17 cellular contexts compared by ENCODE assay signal in the genomic region with DNA sequence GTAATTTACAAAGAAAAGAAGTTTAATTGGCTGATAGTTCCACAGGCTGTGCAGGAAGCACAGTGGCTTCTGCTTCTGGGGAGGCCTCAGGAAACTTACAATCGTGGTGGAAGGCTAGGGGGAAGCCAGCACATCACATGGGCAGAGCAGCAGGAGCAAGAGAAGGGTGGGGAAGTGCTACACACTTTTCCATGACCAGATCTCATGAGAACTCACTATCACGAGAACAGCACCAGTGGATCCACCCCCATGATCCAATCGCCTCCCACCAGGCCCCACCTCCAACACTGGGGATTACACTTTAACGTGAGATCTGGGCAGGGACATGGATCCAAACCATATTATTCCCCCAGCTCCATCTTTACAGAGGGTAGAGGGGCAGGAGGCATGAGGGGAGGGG.
"Had no signal": no experiment of that assay in that cellular context is flagged by ENCODE, and none has a peak within 500 bp of the region (broad histone marks: within the 10 kb centered on the region; RNA-seq: fewer than 3 reads in every experiment).

No MANE protein-coding gene starts in this region.

- ATAC-seq: heart left ventricle; left colon; lower lobe of right lung; stimulated activated naive B cell treated with anti-CD40 and anti-IgM and Interleukin-4, amounts not matched to agents 10 μg/mL and 1 μg/mL and 100 μg/mL, for 72 hours; WTC11 had no signal

- H3K36me3 Mint-ChIP-seq: brain, WTC11 had no signal

- H3K9ac ChIP-seq: parathyroid adenoma had no signal

- H3K4me3 ChIP-seq: heart left ventricle, lower lobe of right lung, right atrium auricular region, tibial artery had no signal

- H3K4me3 Mint-ChIP-seq: activated naive CD8-positive, alpha-beta T cell treated with anti-CD3 and anti-CD28 coated beads, Interleukin-2, amount 10 ng/mL, durations not matched to agents 7 days and 5 days; brain; stimulated activated naive B cell treated with anti-CD40 and anti-IgM and Interleukin-4, amounts not matched to agents 10 μg/mL and 1 μg/mL and 100 μg/mL, for 72 hours; WTC11 had no signal

- H3K27ac Mint-ChIP-seq: activated naive CD8-positive, alpha-beta T cell treated with anti-CD3 and anti-CD28 coated beads, Interleukin-2, amount 10 ng/mL, durations not matched to agents 7 days and 5 days; stimulated activated naive B cell treated with anti-CD40 and anti-IgM and Interleukin-4, amounts not matched to agents 10 μg/mL and 1 μg/mL and 100 μg/mL, for 72 hours had no signal

- H3K27me3 Mint-ChIP-seq: activated naive CD8-positive, alpha-beta T cell treated with anti-CD3 and anti-CD28 coated beads, Interleukin-2, amount 10 ng/mL, durations not matched to agents 7 days and 5 days; stimulated activated naive B cell treated with anti-CD40 and anti-IgM and Interleukin-4, amounts not matched to agents 10 μg/mL and 1 μg/mL and 100 μg/mL, for 72 hours had no signal

- H2AFZ ChIP-seq: parathyroid adenoma had no signal

- H3K36me3 ChIP-seq: heart left ventricle, lower lobe of right lung, right atrium auricular region, tibial artery had no signal

- H3K79me2 ChIP-seq: parathyroid adenoma had no signal

- H3K9me3 Mint-ChIP-seq: activated naive CD8-positive, alpha-beta T cell treated with anti-CD3 and anti-CD28 coated beads, Interleukin-2, amount 10 ng/mL, durations not matched to agents 7 days and 5 days; brain; WTC11 had no signal

- DNase-seq: activated CD4-positive, alpha-beta T cell treated with anti-CD3 and anti-CD28 coated beads for 48 hours; activated gamma-delta T cell treated with Interleukin-2 at 50 U/mL for 16 hours; activated naive CD8-positive, alpha-beta T cell treated with anti-CD3 and anti-CD28 coated beads, Interleukin-2, amount 10 ng/mL, durations not matched to agents 7 days and 5 days; cerebellar nuclear complex; effector memory CD4-positive, alpha-beta T cell; heart left ventricle; left colon; lower lobe of right lung; stimulated activated CD4-positive, alpha-beta T cell treated with anti-CD3 and anti-CD28 coated beads, Interleukin-15, amount 100 ng/mL, for 24 hours; stimulated activated CD4-positive, alpha-beta T cell treated with anti-CD3 and anti-CD28 coated beads, Interleukin-4, amount 100 ng/mL, for 1 hour; stimulated activated naive B cell treated with anti-CD40 and anti-IgM and Interleukin-4, amounts not matched to agents 10 μg/mL and 1 μg/mL and 100 μg/mL, for 72 hours; T-helper 1 cell had no signal

- H3K27me3 ChIP-seq: heart left ventricle, right atrium auricular region, tibial artery had no signal

- H3K9me3 ChIP-seq: heart left ventricle, lower lobe of right lung, right atrium auricular region, tibial artery had no signal

- H3K4me1 ChIP-seq: parathyroid adenoma had no signal
